Comparison of ENCODE assay signal across 8 cellular contexts in the genomic region with DNA sequence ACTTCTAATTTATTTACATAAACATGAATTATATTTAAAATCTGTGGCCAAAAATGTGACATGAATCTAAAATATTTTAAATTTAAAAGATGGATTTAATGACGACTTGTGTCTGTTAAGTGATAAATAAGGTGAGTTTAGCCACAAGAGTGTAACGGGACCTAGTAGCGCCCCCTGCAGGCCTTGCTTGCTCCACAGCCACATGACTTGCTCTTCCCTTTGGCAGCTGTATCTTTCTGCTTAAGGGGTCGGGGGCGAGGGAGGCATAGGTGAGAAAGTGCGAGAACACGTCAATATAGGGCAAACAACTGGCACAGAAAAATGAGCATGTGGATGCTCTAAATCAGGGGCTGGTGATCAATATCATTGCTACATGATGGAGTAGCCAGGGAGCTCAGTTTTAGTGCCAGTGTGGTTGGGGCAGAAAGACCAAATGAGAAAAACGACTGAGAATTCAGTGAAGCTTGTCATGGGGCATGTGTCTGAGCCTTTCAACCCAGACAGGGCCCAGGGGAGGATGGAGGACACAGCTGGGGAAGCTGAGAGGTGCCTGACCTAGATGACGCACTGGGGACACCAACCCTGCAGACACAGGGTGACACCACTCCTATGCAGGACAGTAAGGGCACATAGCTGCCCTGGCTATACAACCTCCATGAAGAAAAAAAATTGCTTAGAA. TPM values are rescaled to one million over a fixed set of nuclear protein-coding genes. Genes with fewer than 3 reads are reported as not detected.
DNase-seq lines count a peak whose midpoint lies in the region; ATAC-seq, FAIRE-seq and TF ChIP-seq lines count a peak whose summit lies in the region.

No MANE protein-coding gene starts in this region.

- peaks cover 69 to 86% of the 10 kb centered on the region in 2 donors for H3K36me3 Mint-ChIP-seq in CD14-positive monocyte

- peaks cover 33 to 35% of the 10 kb centered on the region in 2 experiments; a peak in 3 of 4 replicates for H3K36me3 ChIP-seq in HCT116 (ENCODE audit: control insufficient read depth in 1 of 2, insufficient read depth in 2 of 2, low read length in 2 of 2)
- peaks cover 14 to 41% of the 10 kb centered on the region in 2 donors for H3K36me3 ChIP-seq in ascending aorta
- H3K36me3 ChIP-seq in keratinocyte (ENCODE audit: control insufficient read depth in 2 of 2, extremely low read depth in 1 of 2, insufficient read depth in 2 of 2, low read length in 2 of 2), result peaks cover 13 to 16% of the 10 kb centered on the region in 2 experiments

- H4K20me1 ChIP-seq in HCT116 (ENCODE audit: insufficient read depth) (no peaks in the 10 kb centered on the region), keratinocyte (ENCODE audit: control insufficient read depth, extremely low read depth, insufficient read depth, low read length) (no peaks in the 10 kb centered on the region)

- DNase-seq in CD14-positive monocyte (ENCODE audit: low spot score), result peak; percentile 52
- peak; percentile 24 for DNase-seq in HCT116 (ENCODE audit: low read depth, low spot score)
- no peak for DNase-seq in ascending aorta (ENCODE audit: low spot score in 2 of 2)
- no peak for DNase-seq in keratinocyte (ENCODE audit: low read depth, low spot score)
- peak; percentile 31 to 67 (median 36) for DNase-seq in stimulated activated CD4-positive, alpha-beta T cell treated with anti-CD3 and anti-CD28 coated beads, TNF-alpha, amount 100 ng/mL, for 24 hours (ENCODE audit: low read depth in 3 of 3)
- DNase-seq in inferior parietal cortex (ENCODE audit: extremely low spot score), result no peak

- H3K27me3 Mint-ChIP-seq in CD14-positive monocyte (ENCODE audit: low read depth in 3 of 3), result no peaks in the 10 kb centered on the region

- peak; percentile 81 for TF ChIP-seq CTCF in CD14-positive monocyte (IDR thresholded peaks at IDR 0.05)
- peak; percentile 43 to 85 (median 77); a peak in 5 of 6 replicates for TF ChIP-seq CTCF in HCT116 (IDR thresholded peaks at IDR 0.05 in 2 of 3, conservative IDR thresholded peaks at IDR 0.05 in 1 of 3; ENCODE audit: borderline replicate concordance in 1 of 3, insufficient read depth in 1 of 3, low read depth in 2 of 3, low read length in 2 of 3)
- TF ChIP-seq CTCF in ascending aorta (IDR thresholded peaks at IDR 0.05), result peak; percentile 19 to 61 (median 48)
- TF ChIP-seq CTCF in keratinocyte (optimal IDR thresholded peaks at IDR 0.05 in 1 of 3, IDR thresholded peaks at IDR 0.05 in 1 of 3, conservative IDR thresholded peaks at IDR 0.05 in 1 of 3; ENCODE audit: extremely low read depth in 1 of 3, insufficient read depth in 2 of 3, low read length in 3 of 3), result peak; percentile 66 to 78 (median 74)

- no peaks in the 10 kb centered on the region for H3K9me3 Mint-ChIP-seq in CD14-positive monocyte

- intact Hi-C loops in CD14-positive monocyte (cut with micrococcal nuclease), result loop anchor here in 1 of 2 donors (2.0 kb wide), 1 partner anchor 26 kb away; no protein-coding TSS in a partner anchor
- intact Hi-C loops in HCT116 (cut with micrococcal nuclease), result no loop called here
- intact Hi-C loops in ascending aorta (cut with DNase I), result no loop called here

- RAD21 ChIA-PET in HCT116 (lab: Charles Lee; ENCODE audit: low non-redundant PET in 1 of 2, low total read pairs in 2 of 2, uncharacterized antibody in 2 of 2, unreplicated experiment in 2 of 2), result no interaction called here

- dilution Hi-C loops in keratinocyte (cut with MboI; ENCODE audit: extremely low pct_ligation_motif_present, low sequenced_read_pairs), result no loop called here

- H3K9me3 ChIP-seq in HCT116 (ENCODE audit: control insufficient read depth in 1 of 2, insufficient read depth in 1 of 2, low read depth in 1 of 2, low read length in 2 of 2) (no peaks in the 10 kb centered on the region), ascending aorta (no peaks in the 10 kb centered on the region), keratinocyte (ENCODE audit: control insufficient read depth, low read depth, low read length) (no peaks in the 10 kb centered on the region)

- no peak overlapping the region for H3K4me2 ChIP-seq in HCT116 (ENCODE audit: low read length)
- H3K4me2 ChIP-seq in keratinocyte (ENCODE audit: control insufficient read depth, extremely low read depth, insufficient read depth, low read depth, low read length), result no peak overlapping the region

- H3K4me3 Mint-ChIP-seq in CD14-positive monocyte, result no peak overlapping the region

- BruUV-seq in HCT116 (replicated peaks; lab: Mats Ljungman, UMichigan), result no TSS peak

- H3K9me2 ChIP-seq in HCT116 (ENCODE audit: insufficient read depth), result no peaks in the 10 kb centered on the region

- H2AFZ ChIP-seq in HCT116 (ENCODE audit: low read depth, low read length, poor library complexity, severe bottlenecking) (no peak overlapping the region), keratinocyte (ENCODE audit: control insufficient read depth, low read length) (no peak overlapping the region)

- no peaks in the 10 kb centered on the region for H3K9me1 ChIP-seq in keratinocyte (ENCODE audit: control insufficient read depth, extremely low read depth, insufficient read depth, low read length)

- TF ChIP-seq RAD21 in HCT116 (IDR thresholded peaks at IDR 0.05; ENCODE audit: low read depth), result peak; percentile 36

- ATAC-seq in HCT116 (peak; percentile 80), SK-N-SH treated with all-trans-retinoic acid at 6 μM for 48 hours (peak; percentile 76), GM19463 (IDR thresholded peaks at IDR 0.05; ENCODE audit: unreplicated experiment) (no peak)

- H3K79me2 ChIP-seq in HCT116 (ENCODE audit: insufficient read depth, low read length), result peaks cover 3% of the 10 kb centered on the region
- no peaks in the 10 kb centered on the region for H3K79me2 ChIP-seq in keratinocyte (ENCODE audit: control insufficient read depth, insufficient read depth, low read length)

- H3K9ac ChIP-seq in HCT116 (ENCODE audit: low read length) (no peak overlapping the region), keratinocyte (ENCODE audit: control insufficient read depth, extremely low read depth, insufficient read depth, low read length) (no peak overlapping the region)

- H3K4me1 ChIP-seq in HCT116 (ENCODE audit: control insufficient read depth in 1 of 2, insufficient read depth in 2 of 2, low read length in 2 of 2), result no peaks in the 10 kb centered on the region
- no peaks in the 10 kb centered on the region for H3K4me1 ChIP-seq in ascending aorta
- no peaks in the 10 kb centered on the region for H3K4me1 ChIP-seq in keratinocyte (ENCODE audit: control insufficient read depth, extremely low read depth, insufficient read depth, low read length)

- no peak for TF ChIP-seq POLR2A in HCT116 (IDR thresholded peaks at IDR 0.05; ENCODE audit: borderline replicate concordance, extremely low read depth, insufficient read depth, insufficient read length)

- no peak overlapping the region for H3K4me3 ChIP-seq in HCT116 (replicated peaks in 1 of 2; ENCODE audit: low read depth in 1 of 2, low read length in 2 of 2)
- no peak overlapping the region for H3K4me3 ChIP-seq in ascending aorta
- H3K4me3 ChIP-seq in keratinocyte (ENCODE audit: control insufficient read depth in 2 of 3, extremely low read depth in 1 of 3, insufficient read depth in 2 of 3, low read depth in 1 of 3, low read length in 3 of 3), result no peak overlapping the region

- H3K27me3 ChIP-seq in HCT116 (ENCODE audit: insufficient read depth, low read length) (no peaks in the 10 kb centered on the region), ascending aorta (no peaks in the 10 kb centered on the region), keratinocyte (ENCODE audit: control insufficient read depth, extremely low read depth, insufficient read depth, low read length) (no peaks in the 10 kb centered on the region)

- CTCF ChIA-PET in HCT116 (lab: Charles Lee), result interaction anchor here (0.5 to 2.2 kb wide), 5 partner anchors 8 to 747 kb away, joined by 3 to 12 read pairs (median 3); no protein-coding TSS in a partner anchor

- H3K27ac ChIP-seq in HCT116 (ENCODE audit: low read depth, low read length) (no peak overlapping the region), ascending aorta (no peak overlapping the region), keratinocyte (ENCODE audit: control insufficient read depth, insufficient read depth, low read length) (no peak overlapping the region)

- no peak for FAIRE-seq in keratinocyte (lab: Jason Lieb, UNC)

- no peaks in the 10 kb centered on the region for H3K4me1 Mint-ChIP-seq in CD14-positive monocyte

- peak overlapping the region in 3 of 7 donors; percentile 27 to 64 (median 55) for H3K27ac Mint-ChIP-seq in CD14-positive monocyte

- POLR2A ChIA-PET in HCT116 (lab: Charles Lee), result no interaction called here

TF ChIP-seq in HCT116, 20 proteins besides CTCF, POLR2A, EP300 and RAD21 (continues in another document):
- TF ChIP-seq FOSL1 (IDR thresholded peaks at IDR 0.05; ENCODE audit: low read depth) (no peak), EGR1 (IDR thresholded peaks at IDR 0.05; ENCODE audit: low read depth) (no peak), POLR2AphosphoS5 (IDR thresholded peaks at IDR 0.05; ENCODE audit: low read depth, low read length) (no peak), TCF7L2 (IDR thresholded peaks at IDR 0.05; ENCODE audit: borderline replicate concordance, extremely low read depth, insufficient read depth, insufficient read length) (no peak), JUND (IDR thresholded peaks at IDR 0.05) (no peak), SP1 (IDR thresholded peaks at IDR 0.05; ENCODE audit: low read depth) (no peak), ZFX (IDR thresholded peaks at IDR 0.05) (no peak), ELF1 (IDR thresholded peaks at IDR 0.05; ENCODE audit: borderline replicate concordance, low read depth) (no peak)

TF ChIP-seq in SK-N-SH treated with all-trans-retinoic acid at 6 μM for 48 hours, 23 proteins besides CTCF, POLR2A, EP300 and RAD21 (continues in another document):
- TF ChIP-seq OSR1 (CRISPR knock-in tag; IDR thresholded peaks at IDR 0.05) (no peak), ZNF8 (CRISPR knock-in tag; IDR thresholded peaks at IDR 0.05) (no peak)

RNA-seq across cellular contexts. Expression of gene PAXIP1, which starts 49.8 kb away (rescaled TPM):
- polyA plus RNA-seq in CD14-positive monocyte (under 1 TPM; 0.44 to 0.58 TPM), keratinocyte (7.4 to 9.9 TPM (median 9.4 TPM) in 3 replicates)
- total RNA-seq in HCT116 (2021; ENCODE audit: unreplicated experiment) (20.4 TPM), ascending aorta (1.7 TPM)
- polyA plus RNA-seq in HCT116 (2012), result 10.4 and 11.7 TPM in 2 replicates
- polyA plus RNA-seq in keratinocyte (2011; ENCODE audit: low read depth), result 6.4 TPM
- polyA plus RNA-seq in keratinocyte (2011; cell fraction: cytosol; rRNA removed), result 6.0 and 6.8 TPM in 2 replicates
- polyA plus RNA-seq in keratinocyte (2011; cell fraction: nucleus; rRNA removed), result 18.0 and 18.9 TPM in 2 replicates
- 6.3 and 8.0 TPM in 2 replicates for polyA plus RNA-seq in keratinocyte (2012; ENCODE audit: low replicate concordance)
- 5.2 to 8.2 TPM (median 5.8 TPM) in 3 replicates for polyA minus RNA-seq in keratinocyte
- 2.5 TPM for polyA minus RNA-seq in keratinocyte (2011; cell fraction: cytosol; rRNA and poly(A)+ RNA removed)
- polyA minus RNA-seq in keratinocyte (2011; cell fraction: nucleus; rRNA and poly(A)+ RNA removed), result 4.6 and 7.8 TPM in 2 replicates

Comparison
In these comparisons a context has a peak if more than half of its experiments do, and no peak if none do; other contexts are left out.
1. DNase-seq: peak in CD14-positive monocyte (single experiment), HCT116 (single experiment) and stimulated activated CD4-positive, alpha-beta T cell treated with anti-CD3 and anti-CD28 coated beads, TNF-alpha, amount 100 ng/mL, for 24 hours (3 of 3); none in ascending aorta (0 of 2), keratinocyte (single experiment) and inferior parietal cortex (single experiment).
2. Peak in every context shown above with its lines, with median percentiles within 50 percentile points of each other: CTCF ChIP-seq.